ENCODE assay signal across 12 cellular contexts in the genomic region with DNA sequence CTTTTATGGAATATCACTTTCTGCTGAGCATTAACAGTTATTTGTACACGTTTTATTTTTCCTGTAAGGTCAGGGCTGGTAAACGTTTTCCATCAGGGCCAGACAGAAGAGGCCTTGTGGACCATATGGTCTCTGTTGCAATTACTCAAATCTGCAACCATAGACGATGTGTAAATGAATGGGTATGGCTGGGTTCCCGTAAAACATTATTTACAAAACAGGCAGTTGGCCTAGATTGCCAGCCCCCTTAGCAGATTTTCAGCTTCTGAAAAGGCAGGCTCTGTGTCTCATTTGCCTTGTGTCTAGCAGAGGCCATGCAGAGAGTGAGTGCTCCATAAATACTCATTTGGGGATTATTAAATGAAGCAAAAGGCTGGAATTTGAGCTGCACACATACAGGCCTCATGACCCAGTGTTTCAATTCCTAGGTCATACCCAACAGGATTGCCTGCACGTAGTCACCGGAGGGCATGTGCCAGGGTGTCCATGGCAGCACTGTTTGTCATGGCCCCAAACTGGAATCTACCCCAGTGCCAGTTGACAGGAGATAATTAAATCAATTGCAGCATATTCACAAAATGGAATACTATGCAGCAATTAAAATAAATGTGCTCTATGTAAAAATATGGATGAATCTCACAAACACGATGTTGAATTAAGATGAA.
"Had no signal": no experiment of that assay in that cellular context is flagged by ENCODE, and none has a peak within 500 bp of the region (broad histone marks: within the 10 kb centered on the region; RNA-seq: fewer than 3 reads in every experiment).

No MANE protein-coding gene starts in this region.

- DNase-seq: activated CD4-positive, alpha-beta T cell treated with anti-CD3 and anti-CD28 coated beads for 36 hours; activated CD4-positive, alpha-beta T cell treated with anti-CD3 and anti-CD28 coated beads, Interleukin-2, amount 50 U/mL, for 48 hours; activated gamma-delta T cell treated with Interleukin-2 at 50 U/mL for 16 hours; amniotic stem cell; dorsolateral prefrontal cortex; kidney; left lung; occipital lobe had no signal

- H3K4me1 ChIP-seq: left lung, tibial nerve had no signal

- H3K9me3 ChIP-seq: left lung, tibial nerve had no signal

- H3K27ac ChIP-seq: cardiac muscle cell, dorsolateral prefrontal cortex, left lung, skin epidermis, tibial nerve had no signal

- H3K27me3 ChIP-seq: cardiac muscle cell, dorsolateral prefrontal cortex, left lung, tibial nerve had no signal

- H3K36me3 ChIP-seq: cardiac muscle cell had no signal

- ATAC-seq: activated CD4-positive, alpha-beta T cell treated with anti-CD3 and anti-CD28 coated beads for 36 hours; left lung; WTC11 had no signal

- H3K4me3 ChIP-seq: cardiac muscle cell, dorsolateral prefrontal cortex, left lung, skin epidermis, tibial nerve had no signal
